In genomic region chr2:231715988-231716616, GRCh38 we compare ENCODE assay signal across 9 cellular contexts. TPM values are rescaled to one million over a fixed set of nuclear protein-coding genes. Genes with fewer than 3 reads are reported as not detected.
DNase-seq lines count a peak whose midpoint lies in the region; ATAC-seq, FAIRE-seq and TF ChIP-seq lines count a peak whose summit lies in the region.
"Had no signal": no experiment of that assay in that cellular context is flagged by ENCODE, and none has a peak within 500 bp of the region (broad histone marks: within the 10 kb centered on the region; RNA-seq: fewer than 3 reads in every experiment).

No MANE protein-coding gene starts in this region.

- peaks cover 27 to 43% of the 10 kb centered on the region in 2 donors for H3K4me1 Mint-ChIP-seq in natural killer cell

- peaks cover 8% of the 10 kb centered on the region for H4K20me1 ChIP-seq in DOHH2 (ENCODE audit: control insufficient read depth, insufficient read depth, low read depth, low read length)
- peaks cover 30% of the 10 kb centered on the region for H4K20me1 ChIP-seq in K562 (replicated peaks; ENCODE audit: control insufficient read depth, insufficient read depth, low read length)

- CTCF ChIA-PET in K562 (lab: Yijun Ruan, JAX; ENCODE audit: low intra/inter-chr PET ratio) = interaction anchor here (0.7 to 4.1 kb wide), 4 partner anchors 39 to 153 kb away, joined by 3 to 45 read pairs (median 15); no protein-coding TSS in a partner anchor

- peak overlapping the region; percentile 70 for H3K4me3 Mint-ChIP-seq in natural killer cell

- peak overlapping the region; percentile 70 for H2AFZ ChIP-seq in K562 (ENCODE audit: low read depth, low read length)

- peaks cover 46% of the 10 kb centered on the region for H3K36me3 ChIP-seq in DOHH2 (ENCODE audit: control insufficient read depth, low read length)
- peaks cover 21% of the 10 kb centered on the region for H3K36me3 ChIP-seq in K562 (ENCODE audit: control insufficient read depth, insufficient read depth, low read length)

- TF ChIP-seq CTCF in DOHH2 (IDR thresholded peaks at IDR 0.05; ENCODE audit: low read depth, low read length, poor library complexity, severe bottlenecking) (no peak), K562 (IDR thresholded peaks at IDR 0.05 in 2 of 3, conservative IDR thresholded peaks at IDR 0.05 in 1 of 3; ENCODE audit: insufficient read depth in 2 of 3, low read depth in 1 of 3, low read length in 3 of 3) (no peak), natural killer cell (IDR thresholded peaks at IDR 0.05) (no peak)

- H3K4me2 ChIP-seq in DOHH2 (ENCODE audit: low read length) (0 out of 2 replicates have a peak overlapping the region, but pooled peaks have one; percentile 96), K562 (ENCODE audit: insufficient read depth, low read length) (peak overlapping the region; percentile 61)

- in situ Hi-C loops in K562 (cut with MboI) = no loop called here

- H3K9me3 Mint-ChIP-seq in natural killer cell = no peaks in the 10 kb centered on the region

- intact Hi-C loops in K562 (cut with micrococcal nuclease) = loop anchor here (1.0 to 2.0 kb wide), 4 partner anchors 39 to 153 kb away; partner anchors contain the start of gene COPS7B
- intact Hi-C loops in natural killer cell (cut with micrococcal nuclease) = loop anchor here (1.0 kb wide), 3 partner anchors 29 to 104 kb away; no protein-coding TSS in a partner anchor

- ATAC-seq in K562 (peak; percentile 4), natural killer cell (no peak), HG03457 (IDR thresholded peaks at IDR 0.05; ENCODE audit: unreplicated experiment) (no peak)

- TF ChIP-seq EP300 in K562 (IDR thresholded peaks at IDR 0.05; ENCODE audit: low read length) = no peak

- H3K79me2 ChIP-seq in DOHH2 (ENCODE audit: control insufficient read depth, low read length) = peaks cover 23% of the 10 kb centered on the region
- peaks cover 18% of the 10 kb centered on the region for H3K79me2 ChIP-seq in K562 (ENCODE audit: control insufficient read depth, insufficient read depth, low read length)

- POLR2A ChIA-PET in K562 (lab: Yijun Ruan, JAX) = interaction anchor here (0.6 to 1.4 kb wide), 4 partner anchors 8 to 95 kb away, joined by 3 to 6 read pairs (median 5); no protein-coding TSS in a partner anchor

- H3K27ac Mint-ChIP-seq in natural killer cell = peak overlapping the region; percentile 97

- H3K27ac ChIP-seq in DOHH2 (ENCODE audit: low read depth, low read length) (peak overlapping the region; percentile 91), K562 (ENCODE audit: extremely low read depth, low read depth, low read length) (peak overlapping the region; percentile 66)
- H3K27ac ChIP-seq: colonic mucosa had no signal

- H3K27me3 ChIP-seq in DOHH2 (ENCODE audit: control insufficient read depth, low read length) (no peaks in the 10 kb centered on the region), K562 (ENCODE audit: control insufficient read depth in 2 of 2, insufficient read depth in 2 of 2, low read length in 2 of 2) (no peaks in the 10 kb centered on the region)
- H3K27me3 ChIP-seq: colonic mucosa had no signal

- no peaks in the 10 kb centered on the region for H3K9me2 ChIP-seq in DOHH2 (replicated peaks; ENCODE audit: control insufficient read depth, low read length)

- peak; percentile 82 for FAIRE-seq in K562 (lab: Jason Lieb, UNC)

- 0 out of 2 replicates have a peak, but pooled peaks cover 5% of the 10 kb centered on the region for H3K9me3 ChIP-seq in DOHH2 (ENCODE audit: control insufficient read depth, insufficient read depth, low read length)
- no peaks in the 10 kb centered on the region for H3K9me3 ChIP-seq in K562 (replicated peaks; ENCODE audit: control insufficient read depth, insufficient read depth, low read depth, low read length)
- H3K9me3 ChIP-seq: colonic mucosa had no signal

- TF ChIP-seq RAD21 in K562 (CRISPR knock-in tag; conservative IDR thresholded peaks at IDR 0.05 in 1 of 2, IDR thresholded peaks at IDR 0.05 in 1 of 2) = no peak

- H3K4me1 ChIP-seq in DOHH2 (ENCODE audit: control insufficient read depth, low read length) (peaks cover 69% of the 10 kb centered on the region), K562 (replicated peaks in 1 of 2; ENCODE audit: control insufficient read depth in 2 of 2, insufficient read depth in 2 of 2, low read length in 2 of 2) (peaks cover 32 to 46% of the 10 kb centered on the region in 2 experiments; a peak in 4 of 5 replicates)

- H3F3A ChIP-seq in DOHH2 (ENCODE audit: control insufficient read depth, insufficient read depth) = peaks cover 61% of the 10 kb centered on the region

- peaks cover 13% of the 10 kb centered on the region for H3K36me3 Mint-ChIP-seq in natural killer cell

- no peak for TF ChIP-seq POLR2A in K562 (conservative IDR thresholded peaks at IDR 0.05)

- WGBS in K562 (ENCODE audit: insufficient coverage, low coverage, missing lambda C conversion rate) = 48% methylated on average over 5 of the region's 8 CpGs

- DNase-seq in HT1080 (ENCODE audit: low read depth) = peak; percentile 71
- peak; percentile 25 to 79 (median 46) for DNase-seq in K562 (ENCODE audit: extremely low read depth in 1 of 4, low spot score in 3 of 4)
- DNase-seq in natural killer cell = no peak
- DNase-seq in NCI-H2081 (lab: John Stamatoyannopoulos, UW) = no peak
- DNase-seq in NCI-H128 (lab: John Stamatoyannopoulos, UW; ENCODE audit: unreplicated experiment) = no peak
- no peak for DNase-seq in anterior cingulate cortex (lab: John Stamatoyannopoulos, UW)

- no TSS peak for BruUV-seq in K562 (replicated peaks; lab: Mats Ljungman, UMichigan)

- H3K4me3 ChIP-seq in DOHH2 (ENCODE audit: low read length) (no peak overlapping the region), K562 (no peak overlapping the region)
- H3K4me3 ChIP-seq: colonic mucosa had no signal

- peaks cover 0 to 4% of the 10 kb centered on the region in 2 donors for H3K27me3 Mint-ChIP-seq in natural killer cell (ENCODE audit: low read depth in 2 of 2)

- H3K9me1 ChIP-seq in K562 (ENCODE audit: control insufficient read depth, insufficient read depth, low read length) = peaks cover 7% of the 10 kb centered on the region

- peak overlapping the region in 1 of 2 experiments; percentile 83; a peak in 3 of 4 replicates for H3K9ac ChIP-seq in K562 (ENCODE audit: insufficient read depth in 1 of 2, low read depth in 2 of 2, low read length in 2 of 2)

TF ChIP-seq in K562, 482 proteins besides CTCF, POLR2A, EP300 and RAD21:
- TF ChIP-seq LCOR (CRISPR knock-in tag; IDR thresholded peaks at IDR 0.05) = no peak
- TF ChIP-seq MEIS2 (IDR thresholded peaks at IDR 0.05; ENCODE audit: partially characterized antibody) = no peak
- TF ChIP-seq ZBTB7A (IDR thresholded peaks at IDR 0.05; ENCODE audit: borderline replicate concordance, control insufficient read depth, low read depth, low read length) = peak; percentile 64; the same call in 1 of the 2 replicates
- peak; percentile 30; the same call in 1 of the 2 replicates for TF ChIP-seq JUND (IDR thresholded peaks at IDR 0.05; ENCODE audit: borderline replicate concordance, low read depth, low read length)
- no peak; the same call in 2 of the 3 replicates for TF ChIP-seq JUND (tag; IDR thresholded peaks at IDR 0.05; ENCODE audit: borderline replicate concordance, low read depth, low read length)
- 0 out of 2 replicates have a peak, but pooled peaks have one; percentile 30 for TF ChIP-seq CBFA2T3 (IDR thresholded peaks at IDR 0.05)
- peak; percentile 67; the same call in 1 of the 2 replicates for TF ChIP-seq HMBOX1 (IDR thresholded peaks at IDR 0.05)
- no peak for TF ChIP-seq ZNF174 (CRISPR knock-in tag; IDR thresholded peaks at IDR 0.05)
- 0 out of 2 replicates have a peak, but pooled peaks have one; percentile 16 for TF ChIP-seq ZFX (CRISPR knock-in tag; IDR thresholded peaks at IDR 0.05)
TF ChIP-seq in K562: peak in this region for 5.

RNA-seq across cellular contexts. Expression of gene PTMA, which starts 7.8 kb away (rescaled TPM):
- total RNA-seq in HT1080 (2014; rRNA removed; shearing (Covaris generic)) = 1,647 and 2,130 TPM in 2 replicates
- polyA plus RNA-seq in HT1080 (2015; cell fraction: cytosol; rRNA removed) = 1,527 and 1,813 TPM in 2 replicates
- 809 and 884 TPM in 2 replicates for polyA plus RNA-seq in HT1080 (2015; cell fraction: nucleus; rRNA removed)
- 105 and 138 TPM in 2 replicates for total RNA-seq in K562 (2011; cell fraction: chromatin; rRNA removed; ENCODE audit: low replicate concordance)
- 82.0 and 91.6 TPM in 2 replicates for total RNA-seq in K562 (2011; cell fraction: nucleolus; rRNA removed)
- 112 and 117 TPM in 2 replicates for total RNA-seq in K562 (2011; cell fraction: nucleoplasm; rRNA removed)
- total RNA-seq in K562 (2014; rRNA removed) (1,354 and 1,439 TPM in 2 replicates), K562 (2014; rRNA removed; fragmentation: Illumina TruSeq; extraction: Trizol) (1,578 and 1,698 TPM in 2 replicates), K562 (2015; rRNA removed; fragmentation: Illumina TruSeq; extraction: Trizol) (1,925 and 1,943 TPM in 2 replicates), K562 (2021) (1,166 and 1,193 TPM in 2 replicates), natural killer cell (1,000 to 10,000 TPM; 1,245 to 1,643 (median 1,314) TPM)
- polyA plus RNA-seq in K562 (2011; rRNA removed) (323 and 429 TPM in 2 replicates), K562 (2014; fragmentation: Illumina TruSeq; extraction: Trizol) (2,277 and 2,322 TPM in 2 replicates), K562 (2014; fragmentation: Nextera tagmentation; extraction: Ambion mirVana) (1,000 to 10,000 TPM; 1,265 to 1,905 TPM), K562 (2014; rRNA removed) (1,557 and 1,903 TPM in 2 replicates)
- 269 and 283 TPM in 2 replicates for polyA plus RNA-seq in K562 (2011; cell fraction: cytosol; rRNA removed)
- 236 and 242 TPM in 2 replicates for polyA plus RNA-seq in K562 (2011; cell fraction: nucleus; rRNA removed)
- polyA plus RNA-seq in K562 (2012) = 643 and 1,309 TPM in 2 replicates
- polyA minus RNA-seq in K562 (2011; rRNA and poly(A)+ RNA removed) = 500 and 593 TPM in 2 replicates
- 402 and 486 TPM in 2 replicates for polyA minus RNA-seq in K562 (2011; cell fraction: cytosol; rRNA and poly(A)+ RNA removed)
- polyA minus RNA-seq in K562 (2011; cell fraction: nucleus; rRNA and poly(A)+ RNA removed) = 80.0 and 144 TPM in 2 replicates

Comparison
In these comparisons a context has a peak if more than half of its experiments do, and no peak if none do; other contexts are left out.
1. DNase-seq: peak in HT1080 (single experiment) and K562 (4 of 4); none in natural killer cell (single experiment), NCI-H2081 (0 of 2), NCI-H128 (single experiment) and anterior cingulate cortex (0 of 58).